Comparison of ENCODE assay signal across 19 cellular contexts in genomic region chr13:54599413-54599812, GRCh38.
DNase-seq lines count a peak whose midpoint lies in the region; TF ChIP-seq lines count a peak whose summit lies in the region.
"Had no signal": no experiment of that assay in that cellular context is flagged by ENCODE, and none has a peak within 500 bp of the region (broad histone marks: within the 10 kb centered on the region; RNA-seq: fewer than 3 reads in every experiment).

No MANE protein-coding gene starts in this region.

- intact Hi-C loops in A673 (cut with micrococcal nuclease; ENCODE audit: unreplicated experiment): no loop called here
- intact Hi-C loops in lower leg skin (cut with DNase I; ENCODE audit: low total_unique reads): no loop called here

- H3K36me3 ChIP-seq in A673 (ENCODE audit: insufficient read depth, low read length, poor library complexity, severe bottlenecking) (no peaks in the 10 kb centered on the region), HEK293 (ENCODE audit: control insufficient read depth in 2 of 2, insufficient read depth in 1 of 2, low read length in 2 of 2) (no peaks in the 10 kb centered on the region), SK-N-MC (ENCODE audit: insufficient read depth, low read length) (no peaks in the 10 kb centered on the region), endodermal cell (ENCODE audit: control insufficient read depth, insufficient read depth, low read length) (no peaks in the 10 kb centered on the region)
- H3K36me3 ChIP-seq: BLaER1 treated with 17β-estradiol and CSF1 and Interleukin-3, amounts not matched to agents 10 nM and 100 nM had no signal

- peaks cover 45% of the 10 kb centered on the region for H3K9me3 Mint-ChIP-seq in mesothelial cell of epicardium
- peaks cover 28% of the 10 kb centered on the region for H3K9me3 Mint-ChIP-seq in endodermal cell

- H3K4me1 ChIP-seq in A673 (ENCODE audit: insufficient read depth, low read length, poor library complexity, severe bottlenecking): no peaks in the 10 kb centered on the region
- H3K4me1 ChIP-seq in HEK293 (ENCODE audit: control insufficient read depth, insufficient read depth, low read length): no peaks in the 10 kb centered on the region
- no peaks in the 10 kb centered on the region for H3K4me1 ChIP-seq in endodermal cell (ENCODE audit: control insufficient read depth, insufficient read depth, low read length)
- H3K4me1 ChIP-seq: A549; BLaER1 treated with 17β-estradiol and CSF1 and Interleukin-3, amounts not matched to agents 10 nM and 100 nM; Caco-2 had no signal

- H3K4me3 ChIP-seq in A673 (ENCODE audit: low read depth, low read length, poor library complexity, severe bottlenecking) (no peak overlapping the region), HEK293 (ENCODE audit: low read depth, low read length) (no peak overlapping the region), SK-N-MC (peak overlapping the region; percentile 32; the same call in 1 of the 2 replicates), lower leg skin (ENCODE audit: low read depth, poor library complexity, severe bottlenecking) (no peak overlapping the region), endodermal cell (ENCODE audit: low read length) (no peak overlapping the region)
- H3K4me3 ChIP-seq: A549; BLaER1 treated with 17β-estradiol and CSF1 and Interleukin-3, amounts not matched to agents 10 nM and 100 nM had no signal

- H3K4me1 Mint-ChIP-seq in mesothelial cell of epicardium (peaks cover 21% of the 10 kb centered on the region), endodermal cell (no peaks in the 10 kb centered on the region)
- H3K4me1 Mint-ChIP-seq: B cell had no signal

- no peak overlapping the region for H3K4me3 Mint-ChIP-seq in mesothelial cell of epicardium
- no peak overlapping the region for H3K4me3 Mint-ChIP-seq in endodermal cell
- H3K4me3 Mint-ChIP-seq: B cell; CD4-positive, alpha-beta T cell; CD8-positive, alpha-beta T cell had no signal

- peak overlapping the region; percentile 72 for H3K27ac Mint-ChIP-seq in mesothelial cell of epicardium
- H3K27ac Mint-ChIP-seq in endodermal cell: no peak overlapping the region
- H3K27ac Mint-ChIP-seq: B cell; CD4-positive, alpha-beta T cell; CD8-positive, alpha-beta T cell had no signal

- H3K9ac ChIP-seq in SK-N-MC (ENCODE audit: insufficient read length) (no peak overlapping the region), endodermal cell (ENCODE audit: extremely low read depth, low read length, poor library complexity, severe bottlenecking) (no peak overlapping the region)
- H3K9ac ChIP-seq: BLaER1 treated with 17β-estradiol and CSF1 and Interleukin-3, amounts not matched to agents 10 nM and 100 nM had no signal

- H3K27me3 ChIP-seq in A673 (replicated peaks; ENCODE audit: insufficient read depth, low read depth, low read length, poor library complexity) (no peaks in the 10 kb centered on the region), endodermal cell (ENCODE audit: control insufficient read depth, insufficient read depth, low read length, poor library complexity, severe bottlenecking) (no peaks in the 10 kb centered on the region)
- H3K27me3 ChIP-seq: BLaER1 treated with 17β-estradiol and CSF1 and Interleukin-3, amounts not matched to agents 10 nM and 100 nM had no signal

- H3K9me3 ChIP-seq in A673 (ENCODE audit: low read depth, low read length, poor library complexity, severe bottlenecking) (no peaks in the 10 kb centered on the region), HEK293 (ENCODE audit: control insufficient read depth, insufficient read depth, low read depth, low read length) (no peaks in the 10 kb centered on the region), SK-N-MC (ENCODE audit: low read depth, low read length) (no peaks in the 10 kb centered on the region), endodermal cell (ENCODE audit: control insufficient read depth, low read length) (peaks cover 25% of the 10 kb centered on the region)
- H3K9me3 ChIP-seq: A549, Caco-2 had no signal

- BruUV-seq in A673 (replicated peaks; lab: Mats Ljungman, UMichigan): no TSS peak

- peak; percentile 3 for DNase-seq in A673 (ENCODE audit: low spot score)
- peak; percentile 61 for DNase-seq in SK-N-MC (ENCODE audit: low read depth, low spot score)
- no peak for DNase-seq in mesothelial cell of epicardium (ENCODE audit: low spot score in 2 of 2, unreplicated experiment in 2 of 2)
- DNase-seq in lower leg skin (ENCODE audit: low spot score in 2 of 2): no peak
- no peak for DNase-seq in NCI-H1417 (lab: John Stamatoyannopoulos, UW)
- no peak for DNase-seq in endodermal cell
- DNase-seq: ACHN; Caco-2; Calu3; CD4-positive, alpha-beta T cell; CD8-positive, alpha-beta T cell; DMS79 treated with DMSO at 0.1 percent for 48 hours; GF-D8 had no signal

- H3K36me3 Mint-ChIP-seq in mesothelial cell of epicardium (peaks cover 22% of the 10 kb centered on the region), endodermal cell (ENCODE audit: low read depth) (peaks cover 25% of the 10 kb centered on the region)
- H3K36me3 Mint-ChIP-seq: CD8-positive, alpha-beta T cell had no signal

- TF ChIP-seq POLR2A in lower leg skin (IDR thresholded peaks at IDR 0.05): no peak

- whole genome bisulfite sequencing in lower leg skin, 2 donors: 24 to 35% methylated on average over 1 of the region's 1 CpG
- 92% methylated on average over 1 of the region's 1 CpG; no CpG with 5 or more reads in 1 of the 2 experiments for WGBS in endodermal cell (ENCODE audit: insufficient coverage in 1 of 2, insufficient read length in 1 of 2), 2 experiments

- H3K27me3 Mint-ChIP-seq in mesothelial cell of epicardium (ENCODE audit: low read depth) (no peaks in the 10 kb centered on the region), endodermal cell (ENCODE audit: insufficient read depth) (no peaks in the 10 kb centered on the region)
- H3K27me3 Mint-ChIP-seq: B cell; CD4-positive, alpha-beta T cell had no signal

- POLR2A ChIA-PET in A673 (lab: Charles Lee; ENCODE audit: low non-redundant PET): no interaction called here
- POLR2A ChIA-PET in HEK293 (lab: Yijun Ruan, JAX): no interaction called here

- TF ChIP-seq CTCF in A673 (conservative IDR thresholded peaks at IDR 0.05; ENCODE audit: low read depth, low read length) (no peak), HEK293 (tag by site-specific recombination; IDR thresholded peaks at IDR 0.05) (no peak), mesothelial cell of epicardium (IDR thresholded peaks at IDR 0.05; ENCODE audit: unreplicated experiment) (no peak), lower leg skin (IDR thresholded peaks at IDR 0.05) (no peak), endodermal cell (conservative IDR thresholded peaks at IDR 0.05) (no peak)

- H3K27ac ChIP-seq in A673 (ENCODE audit: low read depth, low read length, poor library complexity, severe bottlenecking) (no peak overlapping the region), HEK293 (ENCODE audit: extremely low read depth, low read depth, low read length) (no peak overlapping the region), SK-N-MC (peak overlapping the region; percentile 84), endodermal cell (ENCODE audit: low read depth, low read length) (no peak overlapping the region)
- H3K27ac ChIP-seq: 22Rv1; A549; BLaER1 treated with 17β-estradiol and CSF1 and Interleukin-3, amounts not matched to agents 10 nM and 100 nM; C4-2B had no signal

- CTCF ChIA-PET in A673 (lab: Charles Lee): no interaction called here
- CTCF ChIA-PET in HEK293 (lab: Yijun Ruan, JAX): no interaction called here

TF ChIP-seq in HEK293, 187 proteins besides CTCF, POLR2A, EP300 and RAD21:
- TF ChIP-seq HIC1 (tag by site-specific recombination; IDR thresholded peaks at IDR 0.05): no peak
- no peak for TF ChIP-seq ZNF132 (tag by site-specific recombination; IDR thresholded peaks at IDR 0.05; ENCODE audit: borderline replicate concordance)
- TF ChIP-seq ZNF223 (tag by site-specific recombination; IDR thresholded peaks at IDR 0.05): no peak
- peak; percentile 87; the same call in 1 of the 2 replicates for TF ChIP-seq TCF7L2 (IDR thresholded peaks at IDR 0.05; ENCODE audit: borderline replicate concordance, low read depth, low read length)
- no peak for TF ChIP-seq SP2 (tag by site-specific recombination; IDR thresholded peaks at IDR 0.05)

Comparison
In these comparisons a context has a peak if more than half of its experiments do, and no peak if none do; other contexts are left out.
1. DNase-seq: peak in A673 (single experiment) and SK-N-MC (single experiment); none in mesothelial cell of epicardium (0 of 2), lower leg skin (0 of 2), NCI-H1417 (0 of 3) and endodermal cell (single experiment).